In the genomic region with DNA sequence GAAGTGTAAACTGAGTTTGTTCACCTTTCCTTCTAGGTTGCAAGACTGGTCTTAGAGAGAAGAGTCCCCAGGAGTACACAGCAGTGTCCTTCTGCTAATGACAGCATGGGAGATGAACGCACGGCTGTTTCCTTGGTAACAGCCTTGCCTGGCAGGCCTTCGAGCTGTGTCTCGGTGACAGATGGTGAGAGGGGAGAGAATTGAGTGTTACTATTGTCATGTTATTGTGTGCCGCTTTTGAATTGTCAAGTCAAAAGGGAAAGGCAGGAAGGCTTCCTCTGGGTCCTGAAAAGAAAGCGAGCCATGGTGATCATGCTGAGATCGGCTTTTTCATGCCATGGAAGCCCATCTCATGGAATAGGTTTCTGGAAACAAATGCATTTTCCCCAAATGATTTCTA, we compare ENCODE assay signal across 2 cellular contexts. TPM values are rescaled to one million over a fixed set of nuclear protein-coding genes. Genes with fewer than 3 reads are reported as not detected.
"Had no signal": no experiment of that assay in that cellular context is flagged by ENCODE, and none has a peak within 500 bp of the region (broad histone marks: within the 10 kb centered on the region; RNA-seq: fewer than 3 reads in every experiment).

No MANE protein-coding gene starts in this region.

RNA-seq across cellular contexts. Expression of a gene that starts 32.5 kb away (rescaled TPM):
- polyA plus RNA-seq: endothelial cell of umbilical vein, smooth muscle cell had no signal
